ENCODE assay signal across 1 cellular context in the genomic region with DNA sequence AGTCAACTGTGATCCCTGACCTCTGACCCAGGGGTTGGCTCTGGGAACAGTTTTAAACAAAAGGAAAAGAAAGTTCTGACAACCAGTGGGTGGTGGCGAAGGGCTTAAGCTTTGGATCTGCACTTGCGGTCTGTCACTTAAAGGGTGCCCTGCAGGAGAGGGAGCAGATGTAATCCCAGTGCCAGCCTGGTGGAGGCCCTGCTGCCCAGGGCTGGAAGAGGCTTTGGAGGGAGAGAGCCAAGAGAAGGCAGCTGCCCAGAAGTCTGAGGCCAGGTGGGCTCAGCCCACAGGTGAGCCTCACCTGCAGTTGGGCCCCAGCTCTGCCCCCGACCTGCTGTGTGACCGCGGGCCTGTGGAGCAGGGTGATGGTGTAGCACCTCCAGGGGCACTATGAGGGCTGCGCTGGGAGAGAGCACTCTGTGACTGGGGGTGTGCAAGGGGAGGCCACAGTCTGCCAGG.
TF ChIP-seq lines count a peak whose summit lies in the region.

No MANE protein-coding gene starts in this region.

TF ChIP-seq in SK-N-SH, 30 proteins besides CTCF, POLR2A, EP300 and RAD21 (continued from another document):
- no peak for TF ChIP-seq NFIC (IDR thresholded peaks at IDR 0.05; ENCODE audit: borderline replicate concordance)
- TF ChIP-seq CHD2 (IDR thresholded peaks at IDR 0.05; ENCODE audit: low read length, partially characterized antibody), result no peak
- no peak for TF ChIP-seq MEF2A (IDR thresholded peaks at IDR 0.05; ENCODE audit: borderline replicate concordance, low read depth)
- TF ChIP-seq, protein P1, sequence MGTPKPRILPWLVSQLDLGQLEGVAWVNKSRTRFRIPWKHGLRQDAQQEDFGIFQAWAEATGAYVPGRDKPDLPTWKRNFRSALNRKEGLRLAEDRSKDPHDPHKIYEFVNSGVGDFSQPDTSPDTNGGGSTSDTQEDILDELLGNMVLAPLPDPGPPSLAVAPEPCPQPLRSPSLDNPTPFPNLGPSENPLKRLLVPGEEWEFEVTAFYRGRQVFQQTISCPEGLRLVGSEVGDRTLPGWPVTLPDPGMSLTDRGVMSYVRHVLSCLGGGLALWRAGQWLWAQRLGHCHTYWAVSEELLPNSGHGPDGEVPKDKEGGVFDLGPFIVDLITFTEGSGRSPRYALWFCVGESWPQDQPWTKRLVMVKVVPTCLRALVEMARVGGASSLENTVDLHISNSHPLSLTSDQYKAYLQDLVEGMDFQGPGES (IDR thresholded peaks at IDR 0.05; ENCODE audit: low read depth, low read length), result no peak
- no peak for TF ChIP-seq JUND (IDR thresholded peaks at IDR 0.05)
- TF ChIP-seq TCF12 (IDR thresholded peaks at IDR 0.05), result no peak
- TF ChIP-seq GATA2 (CRISPR knock-in tag; IDR thresholded peaks at IDR 0.05), result no peak
- no peak for TF ChIP-seq YY1 (IDR thresholded peaks at IDR 0.05; ENCODE audit: low read depth)
- TF ChIP-seq FOXM1 (IDR thresholded peaks at IDR 0.05; ENCODE audit: low read depth), result no peak
TF ChIP-seq in SK-N-SH: peak in this region for 0.
